Comparison of ENCODE assay signal across 25 cellular contexts in the genomic region with DNA sequence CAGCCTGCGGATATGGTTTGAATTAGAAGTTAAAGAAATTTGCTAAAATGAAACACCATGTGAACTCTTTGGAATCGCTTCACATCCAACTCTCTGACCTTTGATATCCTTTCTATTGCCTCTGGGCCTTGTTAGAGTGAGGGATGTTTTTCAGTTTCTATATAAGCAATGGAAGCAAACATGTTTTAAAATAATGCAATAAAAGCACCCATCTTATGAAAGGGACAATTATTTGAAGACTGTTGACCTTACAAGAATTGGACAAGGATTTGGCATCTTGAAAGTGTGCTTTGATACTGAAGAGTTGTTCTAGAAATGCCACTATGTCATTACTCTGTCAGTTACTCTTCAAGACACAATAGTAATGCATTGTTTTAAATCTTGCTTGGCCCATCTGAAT.
"Had no signal": no experiment of that assay in that cellular context is flagged by ENCODE, and none has a peak within 500 bp of the region (broad histone marks: within the 10 kb centered on the region; RNA-seq: fewer than 3 reads in every experiment).

No MANE protein-coding gene starts in this region.

- DNase-seq: activated CD4-positive, alpha-beta memory T cell treated with anti-CD3 and anti-CD28 coated beads for 36 hours; activated CD4-positive, alpha-beta T cell treated with anti-CD3 and anti-CD28 coated beads for 36 hours; activated CD4-positive, alpha-beta T cell treated with anti-CD3 and anti-CD28 coated beads, Interleukin-2, amount 10 ng/mL, durations not matched to agents 24 days and 14 days; activated CD4-positive, CD25-positive, alpha-beta regulatory T cell; activated CD4-positive, CD25-positive, alpha-beta regulatory T cell treated with anti-CD3 and anti-CD28 coated beads, Interleukin-2, amount 50 U/mL, for 72 hours; activated CD8-positive, alpha-beta memory T cell treated with anti-CD3 and anti-CD28 coated beads, Interleukin-2, amount 10 ng/mL, durations not matched to agents 7 days and 5 days; activated CD8-positive, alpha-beta memory T cell treated with anti-CD3 and anti-CD28 coated beads, Interleukin-2, amount 50 U/mL, for 4 hours; activated CD8-positive, alpha-beta T cell treated with anti-CD3 and anti-CD28 coated beads, Interleukin-2, amount 10 ng/mL, durations not matched to agents 7 days and 5 days; activated effector memory CD4-positive, alpha-beta T cell treated with anti-CD3 and anti-CD28 coated beads, Interleukin-2, amount 50 U/mL, for 16 hours; activated naive CD4-positive, alpha-beta T cell; activated naive CD4-positive, alpha-beta T cell treated with anti-CD3 and anti-CD28 coated beads, Interleukin-2, amount 10 ng/mL, durations not matched to agents 7 days and 5 days; activated naive CD8-positive, alpha-beta T cell treated with anti-CD3 and anti-CD28 coated beads, Interleukin-2, amount 10 ng/mL, durations not matched to agents 7 days and 5 days; activated T-cell treated with anti-CD3 and anti-CD28 coated beads, Interleukin-2, amount 50 U/mL, for 1 hour; activated T-cell treated with anti-CD3 and anti-CD28 coated beads, Interleukin-2, amount 50 U/mL, for 48 hours; anterior cingulate cortex; body of pancreas; caudate nucleus; cortex of kidney; dermis blood vessel endothelial cell; effector CD4-positive, alpha-beta T cell; effector memory CD8-positive, alpha-beta T cell; erythroblast; head of caudate nucleus; hippocampal formation; T-helper 2 cell had no signal
